ENCODE assay signal across 14 cellular contexts in the genomic region with DNA sequence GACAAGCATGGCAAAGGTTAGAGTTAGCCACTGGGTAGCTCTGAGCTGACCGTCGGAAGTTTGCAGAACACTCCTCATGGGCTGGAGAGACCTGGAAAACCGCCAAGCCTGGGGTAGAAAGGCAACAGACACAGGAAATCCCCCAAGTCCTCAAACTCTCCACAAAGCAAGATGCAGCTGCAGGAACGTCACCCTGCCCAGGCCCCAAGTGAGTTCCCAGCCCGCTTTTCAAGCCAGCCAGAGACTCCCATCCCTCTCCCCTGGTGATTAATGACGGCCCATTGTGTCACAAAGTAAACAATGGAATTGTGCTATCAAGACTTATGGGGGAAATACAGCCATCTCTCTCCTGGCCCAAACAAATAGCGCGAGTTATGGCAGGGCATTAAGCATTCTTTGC.
DNase-seq lines count a peak whose midpoint lies in the region; ATAC-seq, FAIRE-seq and TF ChIP-seq lines count a peak whose summit lies in the region.
"Had no signal": no experiment of that assay in that cellular context is flagged by ENCODE, and none has a peak within 500 bp of the region (broad histone marks: within the 10 kb centered on the region; RNA-seq: fewer than 3 reads in every experiment).

No MANE protein-coding gene starts in this region.

- H3K4me1 ChIP-seq in HepG2 (ENCODE audit: insufficient read depth, low read length): no peaks in the 10 kb centered on the region
- H3K4me1 ChIP-seq in effector memory CD4-positive, alpha-beta T cell (ENCODE audit: control insufficient read depth, insufficient read depth, low read length, poor library complexity, severe bottlenecking): no peaks in the 10 kb centered on the region
- no peaks in the 10 kb centered on the region for H3K4me1 ChIP-seq in small intestine (ENCODE audit: control insufficient read depth in 2 of 2, insufficient read depth in 1 of 2, low read depth in 1 of 2, low read length in 1 of 2)

- no peaks in the 10 kb centered on the region for H3K79me2 ChIP-seq in HepG2 (ENCODE audit: insufficient read depth, low read length)

- no peak for ATAC-seq in HepG2
- ATAC-seq: natural killer cell had no signal

- no peaks in the 10 kb centered on the region for H4K20me1 ChIP-seq in HepG2 (ENCODE audit: insufficient read depth, low read length)

- H3K27me3 ChIP-seq in HepG2 (ENCODE audit: control insufficient read depth in 1 of 2, insufficient read depth in 2 of 2, low read length in 2 of 2) (peaks cover 3 to 64% of the 10 kb centered on the region in 2 experiments; a peak in 4 of 5 replicates), small intestine (ENCODE audit: control insufficient read depth in 2 of 2, insufficient read depth in 2 of 2, low read length in 2 of 2) (no peaks in the 10 kb centered on the region)
- H3K27me3 ChIP-seq in effector memory CD4-positive, alpha-beta T cell (replicated peaks; ENCODE audit: control insufficient read depth, insufficient read depth, low read length, poor library complexity, severe bottlenecking): no peaks in the 10 kb centered on the region

- FAIRE-seq in HepG2 (lab: Jason Lieb, UNC): no peak
- FAIRE-seq in small intestine (lab: Jason Lieb, UNC): no peak
- FAIRE-seq: endothelial cell of umbilical vein, TTC549 had no signal

- TF ChIP-seq EP300 in HepG2 (IDR thresholded peaks at IDR 0.05; ENCODE audit: low read depth in 2 of 2, low read length in 2 of 2) (no peak), HepG2 (CRISPR knock-in tag; IDR thresholded peaks at IDR 0.05; ENCODE audit: borderline replicate concordance) (no peak)

- in situ Hi-C loops in Caki2 (cut with HindIII; ENCODE audit: low pct_unique_long_range_greater_than_20kb, low sequenced_read_pairs) (no loop called here), HepG2 (cut with HindIII; ENCODE audit: extremely low pct_ligation_motif_present, low pct_unique_long_range_greater_than_20kb) (no loop called here)

- no peak overlapping the region for H3K27ac ChIP-seq in HepG2 (ENCODE audit: extremely low read length, insufficient read depth, low read length)
- H3K27ac ChIP-seq in effector memory CD4-positive, alpha-beta T cell (ENCODE audit: insufficient read depth, low read length, poor library complexity, severe bottlenecking): no peak overlapping the region
- H3K27ac ChIP-seq in small intestine (ENCODE audit: low read depth in 1 of 2, low read length in 1 of 2): no peak overlapping the region
- H3K27ac ChIP-seq: SK-N-MC had no signal

- H3K4me2 ChIP-seq in HepG2 (ENCODE audit: low read depth, low read length): no peak overlapping the region

- no TSS peak for BruUV-seq in HepG2 (replicated peaks; lab: Mats Ljungman, UMichigan)

- DNase-seq in Caki2 (ENCODE audit: low read depth) (peak; percentile 30), NCI-H1105 treated with DMSO at 0.1 percent for 48 hours (lab: John Stamatoyannopoulos, UW) (peak; percentile 81), RPMI7951 (ENCODE audit: low read depth) (peak; percentile 70), HepG2 (ENCODE audit: low spot score) (no peak), small intestine (no peak), iPS-NIHi11 (ENCODE audit: low spot score) (no peak), NCI-H524 treated with DMSO at 0.1 percent for 48 hours (lab: John Stamatoyannopoulos, UW) (no peak)
- no peak for DNase-seq in effector memory CD4-positive, alpha-beta T cell
- DNase-seq: Karpas-422, natural killer cell, NCI-H1930 had no signal

- POLR2A ChIA-PET in HepG2 (lab: Yijun Ruan, JAX): no interaction called here

- no peak for TF ChIP-seq POLR2A in HepG2 (IDR thresholded peaks at IDR 0.05; ENCODE audit: insufficient read depth in 1 of 2, low read depth in 2 of 2, low read length in 2 of 2)

- no peak overlapping the region for H3K9ac ChIP-seq in HepG2 (ENCODE audit: insufficient read depth, low read depth, low read length)

- no peak for TF ChIP-seq CTCF in HepG2 (CRISPR knock-in tag; IDR thresholded peaks at IDR 0.05)

- no peak for TF ChIP-seq RAD21 in HepG2 (CRISPR knock-in tag; IDR thresholded peaks at IDR 0.05)

- 0% methylated on average over 5 of the region's 8 CpGs for WGBS in HepG2 (ENCODE audit: low lambda C conversion rate)
- WGBS in small intestine, 3 donors: 19 to 27% (median 20%) methylated on average over 8 of the region's 8 CpGs

- no peaks in the 10 kb centered on the region for H3K36me3 ChIP-seq in HepG2 (replicated peaks in 1 of 2; ENCODE audit: control insufficient read depth in 1 of 2, insufficient read depth in 2 of 2, low read length in 2 of 2)
- H3K36me3 ChIP-seq in effector memory CD4-positive, alpha-beta T cell (ENCODE audit: control insufficient read depth, insufficient read depth, low read length): no peaks in the 10 kb centered on the region
- H3K36me3 ChIP-seq in small intestine (ENCODE audit: control insufficient read depth in 2 of 2, insufficient read depth in 2 of 2, low read length in 2 of 2): no peaks in the 10 kb centered on the region

- CTCF ChIA-PET in HepG2 (lab: Yijun Ruan, JAX; ENCODE audit: low intra/inter-chr PET ratio, low total read pairs): no interaction called here

- H3K9me3 ChIP-seq in HepG2 (ENCODE audit: low read length) (no peaks in the 10 kb centered on the region), small intestine (ENCODE audit: control insufficient read depth, low read depth) (no peaks in the 10 kb centered on the region)
- H3K9me3 ChIP-seq in effector memory CD4-positive, alpha-beta T cell (ENCODE audit: control insufficient read depth, low read length): no peaks in the 10 kb centered on the region

- H2AFZ ChIP-seq in HepG2 (ENCODE audit: low read length): no peak overlapping the region

- intact Hi-C loops in HepG2 (cut with micrococcal nuclease; ENCODE audit: unreplicated experiment): no loop called here

- H3K4me3 ChIP-seq in HepG2 (replicated peaks in 1 of 3; ENCODE audit: insufficient read depth in 1 of 3, low read depth in 2 of 3, low read length in 3 of 3) (no peak overlapping the region), small intestine (ENCODE audit: low read depth in 1 of 2, low read length in 2 of 2) (no peak overlapping the region)
- H3K4me3 ChIP-seq in effector memory CD4-positive, alpha-beta T cell (ENCODE audit: insufficient read depth, low read depth, low read length, poor library complexity, severe bottlenecking): no peak overlapping the region
- H3K4me3 ChIP-seq: SK-N-MC had no signal

TF ChIP-seq in HepG2, 621 proteins besides CTCF, POLR2A, EP300 and RAD21:
- TF ChIP-seq NBN (conservative IDR thresholded peaks at IDR 0.05): no peak
- TF ChIP-seq ZNF446 (CRISPR knock-in tag; IDR thresholded peaks at IDR 0.05): no peak
- peak; percentile 84 for TF ChIP-seq RFX5 (IDR thresholded peaks at IDR 0.05; ENCODE audit: low read depth, low read length)

Comparison
In these comparisons a context has a peak if more than half of its experiments do, and no peak if none do; other contexts are left out.
1. DNase-seq: peak in Caki2 (single experiment), NCI-H1105 treated with DMSO at 0.1 percent for 48 hours (single experiment) and RPMI7951 (single experiment); none in HepG2 (single experiment), effector memory CD4-positive, alpha-beta T cell (0 of 3), small intestine (single experiment), iPS-NIHi11 (single experiment) and NCI-H524 treated with DMSO at 0.1 percent for 48 hours (single experiment).